Comparison of ENCODE assay signal across 1 cellular context in genomic region chr17:80253631-80254395, GRCh38.
TF ChIP-seq lines count a peak whose summit lies in the region.

No MANE protein-coding gene starts in this region.

TF ChIP-seq in HepG2, 621 proteins besides CTCF, POLR2A, EP300 and RAD21:
- no peak for TF ChIP-seq ZNF839 (CRISPR knock-in tag; IDR thresholded peaks at IDR 0.05; ENCODE audit: borderline replicate concordance)
- peak; percentile 74 for TF ChIP-seq ZBTB33 (CRISPR knock-in tag; IDR thresholded peaks at IDR 0.05)
TF ChIP-seq in HepG2: peak in this region for 1.
